In the genomic region with DNA sequence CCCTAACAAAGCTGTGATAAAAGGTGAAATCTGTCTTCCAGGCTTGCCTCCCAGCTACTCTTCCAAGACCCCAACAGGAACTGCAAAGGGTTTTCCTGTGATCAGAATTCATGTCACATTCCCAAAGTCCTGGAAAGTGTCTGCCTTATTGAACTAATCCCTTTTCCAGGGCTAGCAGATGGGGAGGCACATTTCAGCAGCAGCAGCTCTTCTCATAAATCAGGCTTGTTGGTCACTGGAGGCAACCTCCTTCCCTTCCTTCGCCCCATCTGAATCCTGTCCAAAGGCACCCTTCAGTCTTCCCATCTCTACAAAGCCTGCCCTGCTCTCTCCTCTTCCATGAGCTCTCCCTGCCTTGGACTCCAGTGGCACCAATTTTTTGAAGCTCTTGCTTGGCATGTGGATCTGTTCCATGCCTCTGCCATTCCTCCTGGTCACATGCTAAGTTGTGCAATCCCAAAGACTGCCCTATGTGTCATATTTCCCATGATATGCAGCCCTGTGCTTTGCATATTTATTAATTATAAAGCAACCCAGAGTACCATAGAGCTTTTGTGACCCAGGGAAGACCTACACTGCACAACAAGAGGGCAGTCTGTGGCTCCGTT, we compare ENCODE assay signal across 9 cellular contexts.
A peak's percentile ranks its signal among the peaks of the same experiment; 100 is the strongest.
DNase-seq lines count a peak whose midpoint lies in the region; ATAC-seq and TF ChIP-seq lines count a peak whose summit lies in the region.
"Had no signal": no experiment of that assay in that cellular context is flagged by ENCODE, and none has a peak within 500 bp of the region (broad histone marks: within the 10 kb centered on the region; RNA-seq: fewer than 3 reads in every experiment).

No MANE protein-coding gene starts in this region.

- ATAC-seq in HCT116 (no peak), HG03135 (IDR thresholded peaks at IDR 0.05; ENCODE audit: unreplicated experiment) (no peak), HG02938 (IDR thresholded peaks at IDR 0.05; ENCODE audit: unreplicated experiment) (no peak), HG03342 (IDR thresholded peaks at IDR 0.05; ENCODE audit: unreplicated experiment) (no peak)

- TF ChIP-seq POLR2A in HCT116 (IDR thresholded peaks at IDR 0.05; ENCODE audit: borderline replicate concordance, extremely low read depth, insufficient read depth, insufficient read length) = no peak
- TF ChIP-seq POLR2A in suprapubic skin (IDR thresholded peaks at IDR 0.05) = no peak

- H3K4me3 ChIP-seq in HCT116 (replicated peaks in 1 of 2; ENCODE audit: low read depth in 1 of 2, low read length in 2 of 2) (no peak overlapping the region), left ventricle myocardium inferior (no peak overlapping the region), suprapubic skin (no peak overlapping the region)

- WGBS in suprapubic skin = 54% methylated on average over 2 of the region's 2 CpGs

- TF ChIP-seq EP300 in suprapubic skin (IDR thresholded peaks at IDR 0.05) = no peak

- peaks cover 5 to 6% of the 10 kb centered on the region in 2 experiments; a peak in 2 of 4 replicates for H3K4me1 ChIP-seq in HCT116 (ENCODE audit: control insufficient read depth in 1 of 2, insufficient read depth in 2 of 2, low read length in 2 of 2)
- peaks cover 23% of the 10 kb centered on the region for H3K4me1 ChIP-seq in left ventricle myocardium inferior
- peaks cover 29% of the 10 kb centered on the region for H3K4me1 ChIP-seq in suprapubic skin

- H3K36me3 ChIP-seq in HCT116 (ENCODE audit: control insufficient read depth in 1 of 2, insufficient read depth in 2 of 2, low read length in 2 of 2) (0 out of 4 replicates have a peak, but pooled peaks cover 0 to 3% of the 10 kb centered on the region in 2 experiments), left ventricle myocardium inferior (no peaks in the 10 kb centered on the region), suprapubic skin (peaks cover 3% of the 10 kb centered on the region)

- DNase-seq in HCT116 (ENCODE audit: low read depth, low spot score) (no peak), amniotic epithelial cell (ENCODE audit: low read depth) (peak; percentile 85), left ventricle myocardium inferior (no peak), suprapubic skin (ENCODE audit: low spot score in 2 of 2) (no peak), cerebellar cortex (ENCODE audit: low spot score) (no peak)
- DNase-seq: MM.1S had no signal

- H3K4me2 ChIP-seq in HCT116 (ENCODE audit: low read length) = no peak overlapping the region

- no peak overlapping the region for H2AFZ ChIP-seq in HCT116 (ENCODE audit: low read depth, low read length, poor library complexity, severe bottlenecking)

- no peaks in the 10 kb centered on the region for H3K79me2 ChIP-seq in HCT116 (ENCODE audit: insufficient read depth, low read length)

- H4K20me1 ChIP-seq in HCT116 (ENCODE audit: insufficient read depth) = no peaks in the 10 kb centered on the region

- H3K27me3 ChIP-seq in HCT116 (ENCODE audit: insufficient read depth, low read length) (no peaks in the 10 kb centered on the region), left ventricle myocardium inferior (ENCODE audit: low read depth) (no peaks in the 10 kb centered on the region), suprapubic skin (no peaks in the 10 kb centered on the region)

- no TSS peak for BruUV-seq in HCT116 (replicated peaks; lab: Mats Ljungman, UMichigan)

- POLR2A ChIA-PET in HCT116 (lab: Charles Lee) = interaction anchor here (0.9 kb wide), 1 partner anchor 9 kb away, joined by 3 read pairs; no protein-coding TSS in a partner anchor

- intact Hi-C loops in HCT116 (cut with micrococcal nuclease) (no loop called here), left ventricle myocardium inferior (cut with micrococcal nuclease) (no loop called here)

- no peak for TF ChIP-seq RAD21 in HCT116 (IDR thresholded peaks at IDR 0.05; ENCODE audit: low read depth)

- TF ChIP-seq CTCF in HCT116 (IDR thresholded peaks at IDR 0.05 in 2 of 3, conservative IDR thresholded peaks at IDR 0.05 in 1 of 3; ENCODE audit: borderline replicate concordance in 1 of 3, insufficient read depth in 1 of 3, low read depth in 2 of 3, low read length in 2 of 3) (no peak), left ventricle myocardium inferior (IDR thresholded peaks at IDR 0.05; ENCODE audit: borderline replicate concordance) (no peak), suprapubic skin (IDR thresholded peaks at IDR 0.05) (no peak)

- RAD21 ChIA-PET in HCT116 (lab: Charles Lee; ENCODE audit: low non-redundant PET in 1 of 2, low total read pairs in 2 of 2, uncharacterized antibody in 2 of 2, unreplicated experiment in 2 of 2) = no interaction called here

- CTCF ChIA-PET in HCT116 (lab: Charles Lee) = no interaction called here

- H3K9me2 ChIP-seq in HCT116 (ENCODE audit: insufficient read depth) = no peaks in the 10 kb centered on the region

- H3K9me3 ChIP-seq in HCT116 (ENCODE audit: control insufficient read depth in 1 of 2, insufficient read depth in 1 of 2, low read depth in 1 of 2, low read length in 2 of 2) = no peaks in the 10 kb centered on the region
- H3K9me3 ChIP-seq in left ventricle myocardium inferior (replicated peaks) = no peaks in the 10 kb centered on the region
- no peaks in the 10 kb centered on the region for H3K9me3 ChIP-seq in suprapubic skin

- no peak overlapping the region for H3K9ac ChIP-seq in HCT116 (ENCODE audit: low read length)

- H3K27ac ChIP-seq in HCT116 (ENCODE audit: low read depth, low read length) = no peak overlapping the region
- H3K27ac ChIP-seq in left ventricle myocardium inferior (replicated peaks) = peak overlapping the region; percentile 36
- H3K27ac ChIP-seq in suprapubic skin = peak overlapping the region; percentile 80

TF ChIP-seq in HCT116, 20 proteins besides CTCF, POLR2A, EP300 and RAD21:
- TF ChIP-seq FOSL1 (IDR thresholded peaks at IDR 0.05; ENCODE audit: low read depth) (no peak), CEBPB (IDR thresholded peaks at IDR 0.05; ENCODE audit: low read depth) (peak; percentile 54; the same call in 1 of the 2 replicates)
- TF ChIP-seq, protein P1, sequence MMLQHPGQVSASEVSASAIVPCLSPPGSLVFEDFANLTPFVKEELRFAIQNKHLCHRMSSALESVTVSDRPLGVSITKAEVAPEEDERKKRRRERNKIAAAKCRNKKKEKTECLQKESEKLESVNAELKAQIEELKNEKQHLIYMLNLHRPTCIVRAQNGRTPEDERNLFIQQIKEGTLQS (IDR thresholded peaks at IDR 0.05) = no peak
